In genomic region chr3:124810970-124811369, GRCh38 we compare ENCODE assay signal across 18 cellular contexts.
DNase-seq lines count a peak whose midpoint lies in the region; ATAC-seq and TF ChIP-seq lines count a peak whose summit lies in the region.
"Had no signal": no experiment of that assay in that cellular context is flagged by ENCODE, and none has a peak within 500 bp of the region (broad histone marks: within the 10 kb centered on the region; RNA-seq: fewer than 3 reads in every experiment).

No MANE protein-coding gene starts in this region.

- H3K4me1 ChIP-seq in breast epithelium (peaks cover 9 to 14% of the 10 kb centered on the region in 2 donors), mammary epithelial cell (ENCODE audit: insufficient read depth, low read length) (peaks cover 18% of the 10 kb centered on the region), heart left ventricle (peaks cover 0 to 69% (median 38%) of the 10 kb centered on the region in 12 donors), vagina (peaks cover 60% of the 10 kb centered on the region)

- no peak overlapping the region for H2AFZ ChIP-seq in mammary epithelial cell (ENCODE audit: low read depth, low read length)

- H3K9ac ChIP-seq in mammary epithelial cell (ENCODE audit: insufficient read depth, low read length): no peak overlapping the region

- H3K36me3 ChIP-seq in breast epithelium (no peaks in the 10 kb centered on the region), mammary epithelial cell (ENCODE audit: insufficient read depth, low read length) (peaks cover 7% of the 10 kb centered on the region), heart left ventricle (peaks cover 0 to 46% (median 13%) of the 10 kb centered on the region in 9 donors), vagina (peaks cover 0 to 3% of the 10 kb centered on the region in 2 donors)
- H3K36me3 ChIP-seq: upper lobe of right lung, WERI-Rb-1 had no signal

- peak overlapping the region; percentile 1 to 94 (median 79) for H3K27ac Mint-ChIP-seq in nephron
- H3K27ac Mint-ChIP-seq: CD4-positive, alpha-beta memory T cell; stimulated activated effector memory CD8-positive, alpha-beta T cell treated with anti-CD3 and anti-CD28 coated beads, Interleukin-12 subunit alpha, Interleukin-12 subunit beta, amount 100 ng/mL, for 72 hours had no signal

- peaks cover 3% of the 10 kb centered on the region for H3K27me3 Mint-ChIP-seq in nephron (ENCODE audit: low read depth)

- CTCF ChIA-PET in mammary epithelial cell (lab: Charles Lee; ENCODE audit: low non-redundant PET): no interaction called here

- H3K4me3 ChIP-seq in breast epithelium (no peak overlapping the region), mammary epithelial cell (replicated peaks in 1 of 3; ENCODE audit: insufficient read depth in 1 of 3, low read depth in 2 of 3, low read length in 3 of 3) (no peak overlapping the region), heart left ventricle (no peak overlapping the region), vagina (no peak overlapping the region)
- H3K4me3 ChIP-seq: MG63, upper lobe of right lung had no signal

- no peaks in the 10 kb centered on the region for H4K20me1 ChIP-seq in mammary epithelial cell (ENCODE audit: insufficient read depth, low read length)

- peaks cover 50% of the 10 kb centered on the region for H3K4me1 Mint-ChIP-seq in nephron
- H3K4me1 Mint-ChIP-seq: CD4-positive, alpha-beta memory T cell; stimulated activated effector memory CD8-positive, alpha-beta T cell treated with anti-CD3 and anti-CD28 coated beads, Interleukin-12 subunit alpha, Interleukin-12 subunit beta, amount 100 ng/mL, for 72 hours had no signal

- TF ChIP-seq CTCF in breast epithelium (IDR thresholded peaks at IDR 0.05): no peak
- no peak for TF ChIP-seq CTCF in mammary epithelial cell (conservative IDR thresholded peaks at IDR 0.05 in 1 of 2, IDR thresholded peaks at IDR 0.05 in 1 of 2; ENCODE audit: extremely low read depth in 1 of 2, insufficient read depth in 1 of 2, low read depth in 1 of 2, low read length in 2 of 2)
- TF ChIP-seq CTCF in heart left ventricle (IDR thresholded peaks at IDR 0.05): no peak
- no peak for TF ChIP-seq CTCF in nephron (IDR thresholded peaks at IDR 0.05; ENCODE audit: unreplicated experiment in 3 of 3)
- TF ChIP-seq CTCF in vagina (IDR thresholded peaks at IDR 0.05): no peak

- in situ Hi-C loops in mammary epithelial cell (cut with MboI; ENCODE audit: low sequenced_read_pairs in 2 of 2): no loop called here

- TF ChIP-seq POLR2A in breast epithelium (IDR thresholded peaks at IDR 0.05): no peak
- TF ChIP-seq POLR2A in heart left ventricle (IDR thresholded peaks at IDR 0.05): no peak
- TF ChIP-seq POLR2A in vagina (IDR thresholded peaks at IDR 0.05): no peak

- DNase-seq in breast epithelium (ENCODE audit: low spot score in 2 of 2) (no peak), mammary epithelial cell (no peak), heart left ventricle (no peak), vagina (ENCODE audit: extremely low spot score in 2 of 2) (no peak), head of caudate nucleus (no peak)
- DNase-seq: activated CD8-positive, alpha-beta memory T cell treated with anti-CD3 and anti-CD28 coated beads for 24 hours; CD4-positive, alpha-beta memory T cell; H7; NCI-H2107; NCI-H526 treated with DMSO at 0.1 percent for 48 hours; upper lobe of right lung; WERI-Rb-1 had no signal

- H3K9me3 Mint-ChIP-seq in nephron: no peaks in the 10 kb centered on the region
- H3K9me3 Mint-ChIP-seq: CD4-positive, alpha-beta memory T cell; stimulated activated effector memory CD8-positive, alpha-beta T cell treated with anti-CD3 and anti-CD28 coated beads, Interleukin-12 subunit alpha, Interleukin-12 subunit beta, amount 100 ng/mL, for 72 hours had no signal

- H3K27me3 ChIP-seq in breast epithelium: no peaks in the 10 kb centered on the region
- no peaks in the 10 kb centered on the region for H3K27me3 ChIP-seq in mammary epithelial cell (ENCODE audit: insufficient read depth, low read length)
- no peaks in the 10 kb centered on the region for H3K27me3 ChIP-seq in heart left ventricle
- no peaks in the 10 kb centered on the region for H3K27me3 ChIP-seq in vagina
- H3K27me3 ChIP-seq: MG63, upper lobe of right lung had no signal

- H3K9me3 ChIP-seq in breast epithelium: no peaks in the 10 kb centered on the region
- no peaks in the 10 kb centered on the region for H3K9me3 ChIP-seq in mammary epithelial cell (replicated peaks; ENCODE audit: insufficient read depth, low read length)
- H3K9me3 ChIP-seq in heart left ventricle: no peaks in the 10 kb centered on the region
- H3K9me3 ChIP-seq in vagina: no peaks in the 10 kb centered on the region
- H3K9me3 ChIP-seq: MG63, upper lobe of right lung had no signal

- intact Hi-C loops in breast epithelium (cut with DNase I; ENCODE audit: low total_unique reads) (no loop called here), mammary epithelial cell (cut with micrococcal nuclease) (no loop called here), heart left ventricle (cut with DNase I) (loop anchor here in 2 of 10 donors (5.0 kb wide), 2 partner anchors 34 to 39 kb away; no protein-coding TSS in a partner anchor), vagina (cut with DNase I) (no loop called here), head of caudate nucleus (cut with DNase I) (no loop called here)

- no peaks in the 10 kb centered on the region for H3K79me2 ChIP-seq in mammary epithelial cell (ENCODE audit: insufficient read depth, low read length)

- peaks cover 3% of the 10 kb centered on the region for H3K36me3 Mint-ChIP-seq in nephron (ENCODE audit: low read depth)
- H3K36me3 Mint-ChIP-seq: CD4-positive, alpha-beta memory T cell; stimulated activated effector memory CD8-positive, alpha-beta T cell treated with anti-CD3 and anti-CD28 coated beads, Interleukin-12 subunit alpha, Interleukin-12 subunit beta, amount 100 ng/mL, for 72 hours had no signal

- dilution Hi-C loops in mammary epithelial cell (cut with HindIII; ENCODE audit: low sequenced_read_pairs): no loop called here

- 93% methylated on average over 4 of the region's 4 CpGs for WGBS in mammary epithelial cell (ENCODE audit: low coverage, missing lambda C conversion rate)
- 38 to 58% (median 46%) methylated on average over 4 of the region's 4 CpGs for WGBS in heart left ventricle, 4 donors

- H3K27ac ChIP-seq in breast epithelium: peak overlapping the region; percentile 17 to 74
- H3K27ac ChIP-seq in mammary epithelial cell (ENCODE audit: insufficient read depth, low read depth, low read length): no peak overlapping the region
- H3K27ac ChIP-seq in heart left ventricle: peak overlapping the region; percentile 3 to 93 (median 77)
- peak overlapping the region; percentile 89 for H3K27ac ChIP-seq in vagina
- H3K27ac ChIP-seq: WERI-Rb-1 had no signal

- H3K4me2 ChIP-seq in mammary epithelial cell (ENCODE audit: insufficient read depth, low read depth, low read length): no peak overlapping the region

- ATAC-seq in heart left ventricle (peak in 2 of 4 donors; percentile 19 to 46), GM21737 (IDR thresholded peaks at IDR 0.05; ENCODE audit: unreplicated experiment) (no peak), HG03135 (IDR thresholded peaks at IDR 0.05; ENCODE audit: unreplicated experiment) (no peak)
- ATAC-seq: Panc1; stimulated activated effector memory CD8-positive, alpha-beta T cell treated with anti-CD3 and anti-CD28 coated beads, Interleukin-12 subunit alpha, Interleukin-12 subunit beta, amount 100 ng/mL, for 72 hours; upper lobe of right lung had no signal

- no TSS peak for BruUV-seq in mammary epithelial cell (replicated peaks; lab: Mats Ljungman, UMichigan)

- H3K4me3 Mint-ChIP-seq in nephron: no peak overlapping the region
- H3K4me3 Mint-ChIP-seq: CD4-positive, alpha-beta memory T cell; stimulated activated effector memory CD8-positive, alpha-beta T cell treated with anti-CD3 and anti-CD28 coated beads, Interleukin-12 subunit alpha, Interleukin-12 subunit beta, amount 100 ng/mL, for 72 hours had no signal
